ENCODE assay signal across 9 cellular contexts in genomic region chr10:71302874-71303568, GRCh38. TPM values are rescaled to one million over a fixed set of nuclear protein-coding genes. Genes with fewer than 3 reads are reported as not detected.
DNase-seq lines count a peak whose midpoint lies in the region; ATAC-seq and TF ChIP-seq lines count a peak whose summit lies in the region.
"Had no signal": no experiment of that assay in that cellular context is flagged by ENCODE, and none has a peak within 500 bp of the region (broad histone marks: within the 10 kb centered on the region; RNA-seq: fewer than 3 reads in every experiment).

No MANE protein-coding gene starts in this region.

- intact Hi-C loops in gastrocnemius medialis (cut with DNase I; ENCODE audit: low total_unique reads): no loop called here

- no peak for TF ChIP-seq EP300 in gastroesophageal sphincter (IDR thresholded peaks at IDR 0.05)

- DNase-seq in activated T-cell treated with anti-CD3 and anti-CD28 coated beads, Interleukin-2, amount 50 U/mL, for 4 hours: no peak
- DNase-seq in activated T-cell treated with anti-CD3 and anti-CD28 coated beads, Interleukin-2, amount 50 U/mL, for 48 hours: no peak
- peak; percentile 63 for DNase-seq in NCI-H146 (lab: John Stamatoyannopoulos, UW)
- no peak for DNase-seq in T-helper 17 cell
- no peak for DNase-seq in gastrocnemius medialis
- DNase-seq in effector CD4-positive, alpha-beta T cell: no peak
- DNase-seq: activated T-cell treated with anti-CD3 and anti-CD28 coated beads, Interleukin-2, amount 50 U/mL, for 72 hours had no signal

- TF ChIP-seq CTCF in gastroesophageal sphincter (IDR thresholded peaks at IDR 0.05) (peak in 3 of 4 experiments; percentile 32 to 59 (median 42)), gastrocnemius medialis (IDR thresholded peaks at IDR 0.05 in 4 of 5, conservative IDR thresholded peaks at IDR 0.05 in 1 of 5) (peak in 3 of 5 experiments; percentile 21 to 60 (median 39))

- H3K4me3 Mint-ChIP-seq in activated T-cell treated with anti-CD3 and anti-CD28 coated beads, Interleukin-2, amount 50 U/mL, for 4 hours: no peak overlapping the region
- H3K4me3 Mint-ChIP-seq in T-helper 17 cell: no peak overlapping the region
- H3K4me3 Mint-ChIP-seq: activated T-cell treated with anti-CD3 and anti-CD28 coated beads, Interleukin-2, amount 50 U/mL, for 72 hours had no signal

- in situ Hi-C loops in gastrocnemius medialis (cut with MboI; ENCODE audit: low sequenced_read_pairs in 4 of 4): loop anchor here in 2 of 4 donors (25.0 kb wide), 2 partner anchors 259 to 509 kb away; no protein-coding TSS in a partner anchor

- ATAC-seq in activated T-cell treated with anti-CD3 and anti-CD28 coated beads, Interleukin-2, amount 50 U/mL, for 4 hours: peak; percentile 58
- ATAC-seq in T-helper 17 cell (peak; percentile 78), gastroesophageal sphincter (no peak), gastrocnemius medialis (peak in 1 of 2 donors; percentile 65), HG03442 (IDR thresholded peaks at IDR 0.05; ENCODE audit: unreplicated experiment) (no peak)

- H3K27ac ChIP-seq in gastroesophageal sphincter (no peak overlapping the region), gastrocnemius medialis (no peak overlapping the region)

- H3K4me3 ChIP-seq in gastroesophageal sphincter: no peak overlapping the region
- no peak overlapping the region for H3K4me3 ChIP-seq in gastrocnemius medialis

- H3K27me3 ChIP-seq in gastroesophageal sphincter: no peaks in the 10 kb centered on the region
- no peaks in the 10 kb centered on the region for H3K27me3 ChIP-seq in gastrocnemius medialis

- H3K4me1 ChIP-seq in gastroesophageal sphincter (no peaks in the 10 kb centered on the region), gastrocnemius medialis (no peaks in the 10 kb centered on the region)

- H3K4me1 Mint-ChIP-seq in activated T-cell treated with anti-CD3 and anti-CD28 coated beads, Interleukin-2, amount 50 U/mL, for 4 hours (ENCODE audit: low read depth): peaks cover 2% of the 10 kb centered on the region
- peaks cover 12% of the 10 kb centered on the region for H3K4me1 Mint-ChIP-seq in T-helper 17 cell

- H3K36me3 ChIP-seq in gastroesophageal sphincter: peaks cover 0 to 10% of the 10 kb centered on the region in 2 donors
- no peaks in the 10 kb centered on the region for H3K36me3 ChIP-seq in gastrocnemius medialis

- H3K9me3 Mint-ChIP-seq in activated T-cell treated with anti-CD3 and anti-CD28 coated beads, Interleukin-2, amount 50 U/mL, for 4 hours: no peaks in the 10 kb centered on the region
- H3K9me3 Mint-ChIP-seq: activated T-cell treated with anti-CD3 and anti-CD28 coated beads, Interleukin-2, amount 50 U/mL, for 72 hours had no signal

- H3K36me3 Mint-ChIP-seq in activated T-cell treated with anti-CD3 and anti-CD28 coated beads, Interleukin-2, amount 50 U/mL, for 4 hours (ENCODE audit: insufficient read depth): no peaks in the 10 kb centered on the region
- H3K36me3 Mint-ChIP-seq in T-helper 17 cell (ENCODE audit: low read depth): no peaks in the 10 kb centered on the region

- H3K9me3 ChIP-seq in T-helper 17 cell (ENCODE audit: control insufficient read depth, low read length, poor library complexity, severe bottlenecking): no peaks in the 10 kb centered on the region
- no peaks in the 10 kb centered on the region for H3K9me3 ChIP-seq in gastroesophageal sphincter
- H3K9me3 ChIP-seq in gastrocnemius medialis: no peaks in the 10 kb centered on the region

- no peak for TF ChIP-seq POLR2A in gastroesophageal sphincter (IDR thresholded peaks at IDR 0.05)
- no peak for TF ChIP-seq POLR2A in gastrocnemius medialis (IDR thresholded peaks at IDR 0.05)

- 46 to 82% methylated on average over 4 to 8 of the region's 8 CpGs for WGBS in gastroesophageal sphincter (ENCODE audit: low coverage in 1 of 2), 2 donors

- H3K27ac Mint-ChIP-seq in T-helper 17 cell: no peak overlapping the region
- H3K27ac Mint-ChIP-seq: activated T-cell treated with anti-CD3 and anti-CD28 coated beads, Interleukin-2, amount 50 U/mL, for 72 hours had no signal

- H3K27me3 Mint-ChIP-seq in activated T-cell treated with anti-CD3 and anti-CD28 coated beads, Interleukin-2, amount 50 U/mL, for 4 hours (ENCODE audit: low read depth): peaks cover 7% of the 10 kb centered on the region
- peaks cover 38% of the 10 kb centered on the region for H3K27me3 Mint-ChIP-seq in T-helper 17 cell

RNA-seq across cellular contexts. Expression of gene SLC29A3, which starts 16.0 kb away (rescaled TPM):
- total RNA-seq in activated T-cell treated with anti-CD3 and anti-CD28 coated beads, Interleukin-2, amount 50 U/mL, for 4 hours: 1 to 10 TPM; 5.0 to 5.5 (median 5.4) TPM
- total RNA-seq in T-helper 17 cell (1 to 10 TPM; 3.2 to 3.3 TPM), gastroesophageal sphincter (1 to 10 TPM; 3.3 to 9.8 (median 4.9) TPM), gastrocnemius medialis (1 to 10 TPM in 3 of 4 donors, under 1 TPM in 1; 0.36 to 2.8 (median 2.0) TPM)

Comparison
In these comparisons a context has a peak if more than half of its experiments do, and no peak if none do; other contexts are left out.
1. ATAC-seq: peak in activated T-cell treated with anti-CD3 and anti-CD28 coated beads, Interleukin-2, amount 50 U/mL, for 4 hours (2 of 2) and T-helper 17 cell (single experiment); none in gastroesophageal sphincter (single experiment) and HG03442 (single experiment).